In the genomic region with DNA sequence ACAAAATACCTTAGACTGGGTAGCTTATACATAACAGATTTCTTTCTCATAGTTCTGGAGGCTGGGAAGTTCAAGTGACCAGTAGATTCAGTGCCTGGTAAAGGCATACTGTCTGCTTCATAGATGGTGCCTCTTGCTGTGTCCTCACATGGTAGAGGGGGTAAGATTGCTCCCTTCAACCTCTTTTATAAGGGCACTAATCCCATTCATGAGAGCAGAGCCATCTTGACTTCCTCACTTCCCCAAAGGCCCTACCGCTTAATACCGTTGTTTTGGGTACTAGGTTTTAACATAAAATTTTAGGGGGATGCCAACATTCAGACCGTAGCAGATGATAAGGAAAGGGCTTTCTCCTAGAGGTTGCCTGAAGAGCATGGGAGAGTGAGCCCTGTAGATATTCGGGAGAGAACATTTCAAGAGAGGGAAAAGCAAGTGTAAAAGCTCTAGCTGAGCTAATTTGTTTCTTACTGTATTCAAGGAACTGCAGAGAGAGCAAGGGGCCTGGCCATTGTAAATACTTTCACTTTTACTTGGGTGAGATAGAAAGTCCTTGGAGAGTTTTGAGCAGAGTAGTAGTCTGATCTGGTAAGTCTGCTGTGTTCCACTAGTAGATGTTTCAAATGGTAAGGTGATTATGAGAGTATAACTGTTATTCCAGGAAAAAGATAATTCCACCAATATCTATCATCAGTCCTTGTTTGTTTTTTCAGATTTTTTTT, we compare ENCODE assay signal across 9 cellular contexts. TPM values are rescaled to one million over a fixed set of nuclear protein-coding genes. Genes with fewer than 3 reads are reported as not detected.
DNase-seq lines count a peak whose midpoint lies in the region; ATAC-seq and TF ChIP-seq lines count a peak whose summit lies in the region.
"Had no signal": no experiment of that assay in that cellular context is flagged by ENCODE, and none has a peak within 500 bp of the region (broad histone marks: within the 10 kb centered on the region; RNA-seq: fewer than 3 reads in every experiment).

No MANE protein-coding gene starts in this region.

- no peak overlapping the region for H2AFZ ChIP-seq in OCI-LY1 (ENCODE audit: low read length)

- H3K79me2 ChIP-seq in OCI-LY1 (ENCODE audit: insufficient read depth, low read length), result peaks cover 14% of the 10 kb centered on the region; the same call in 1 of the 2 replicates

- H3F3A ChIP-seq in OCI-LY1 (ENCODE audit: insufficient read depth, low read length), result no peaks in the 10 kb centered on the region

- H3K4me2 ChIP-seq in OCI-LY1 (ENCODE audit: low read length), result 0 out of 2 replicates have a peak overlapping the region, but pooled peaks have one; percentile 3

- no peak overlapping the region for H3K4me3 ChIP-seq in OCI-LY1 (ENCODE audit: low read depth, low read length, poor library complexity, severe bottlenecking)
- no peak overlapping the region for H3K4me3 ChIP-seq in left lung
- H3K4me3 ChIP-seq: SK-N-MC had no signal

- H3K9ac ChIP-seq in OCI-LY1 (ENCODE audit: low read length), result no peak overlapping the region

- TF ChIP-seq CTCF in OCI-LY1 (IDR thresholded peaks at IDR 0.05; ENCODE audit: low read length) (no peak), left lung (IDR thresholded peaks at IDR 0.05) (no peak)

- DNase-seq in left lung (no peak), KG1 (lab: John Stamatoyannopoulos, UW) (no peak), middle frontal gyrus (ENCODE audit: extremely low spot score, low spot score) (no peak), NCI-H2081 (lab: John Stamatoyannopoulos, UW) (no peak), retina (no peak)

- H3K27me3 ChIP-seq in OCI-LY1 (ENCODE audit: insufficient read depth, low read length) (no peaks in the 10 kb centered on the region), left lung (no peaks in the 10 kb centered on the region)

- H3K9me2 ChIP-seq in OCI-LY1 (ENCODE audit: low read depth, low read length), result no peaks in the 10 kb centered on the region

- intact Hi-C loops in left lung (cut with DNase I), result no loop called here

- H3K36me3 ChIP-seq in OCI-LY1 (ENCODE audit: insufficient read depth, low read length) (0 out of 2 replicates have a peak, but pooled peaks cover 4% of the 10 kb centered on the region), left lung (no peaks in the 10 kb centered on the region)

- H3K4me1 ChIP-seq in OCI-LY1 (ENCODE audit: insufficient read depth, low read length, severe bottlenecking), result peaks cover 11% of the 10 kb centered on the region
- peaks cover 10 to 20% of the 10 kb centered on the region in 2 donors for H3K4me1 ChIP-seq in left lung

- H3K9me3 ChIP-seq in OCI-LY1 (ENCODE audit: low read length) (no peaks in the 10 kb centered on the region), left lung (no peaks in the 10 kb centered on the region)

- H4K20me1 ChIP-seq in OCI-LY1 (ENCODE audit: insufficient read depth, low read length), result no peaks in the 10 kb centered on the region

- ATAC-seq in GM18870 (IDR thresholded peaks at IDR 0.05; ENCODE audit: unreplicated experiment) (peak; percentile 90), HG02588 (IDR thresholded peaks at IDR 0.05; ENCODE audit: unreplicated experiment) (peak; percentile 87), left lung (peak; percentile 92)

- H3K27ac ChIP-seq in OCI-LY1 (ENCODE audit: low read depth, low read length, poor library complexity, severe bottlenecking) (no peak overlapping the region), left lung (peak overlapping the region; percentile 16 to 49)
- H3K27ac ChIP-seq: SK-N-MC had no signal

RNA-seq across cellular contexts. Expression of gene FRS2, which starts 27.3 kb away (rescaled TPM):
- total RNA-seq in left lung, result 10 to 100 TPM; 28.9 to 40.8 TPM
